8 cellular contexts compared by ENCODE assay signal in genomic region chr11:12281571-12282478, GRCh38.
A peak's percentile ranks its signal among the peaks of the same experiment; 100 is the strongest.
DNase-seq lines count a peak whose midpoint lies in the region; ATAC-seq and TF ChIP-seq lines count a peak whose summit lies in the region.

No MANE protein-coding gene starts in this region.

- peaks cover 2% of the 10 kb centered on the region for H3K36me3 Mint-ChIP-seq in activated T-helper 1 cell treated with anti-CD3 and anti-CD28 coated beads, Interleukin-12 subunit alpha, Interleukin-12 subunit beta, Interleukin-2, Interleukin-4 antibody, amounts not matched to agents 30 ng/mL and 10 ng/mL and 1 ng/mL, durations not matched to agents 14 hours and 24 hours and 36 hours (ENCODE audit: low read depth)

- no peak overlapping the region for H3K27ac ChIP-seq in neutrophil

- peak; percentile 95 for TF ChIP-seq CTCF in neutrophil (IDR thresholded peaks at IDR 0.05)

- intact Hi-C loops in activated T-helper 1 cell treated with anti-CD3 and anti-CD28 coated beads, Interleukin-12 subunit alpha, Interleukin-12 subunit beta, Interleukin-2, Interleukin-4 antibody, amounts not matched to agents 30 ng/mL and 10 ng/mL and 1 ng/mL, durations not matched to agents 14 hours and 24 hours and 36 hours (cut with micrococcal nuclease) = loop anchor here (1.0 to 5.0 kb wide), 5 partner anchors 46 to 493 kb away; no protein-coding TSS in a partner anchor

- H3K36me3 ChIP-seq in neutrophil = no peaks in the 10 kb centered on the region

- H3K27ac Mint-ChIP-seq in activated T-helper 1 cell treated with anti-CD3 and anti-CD28 coated beads, Interleukin-12 subunit alpha, Interleukin-12 subunit beta, Interleukin-2, Interleukin-4 antibody, amounts not matched to agents 30 ng/mL and 10 ng/mL and 1 ng/mL, durations not matched to agents 14 hours and 24 hours and 36 hours = peak overlapping the region; percentile 20

- peak; percentile 91 for DNase-seq in GM03348 (ENCODE audit: low spot score)
- peak in 67 of 76 experiments; percentile 6 to 79 (median 54) for DNase-seq in HUDEP-2 (lab: John Stamatoyannopoulos, UW; ENCODE audit: unreplicated experiment in 76 of 76)
- peak; percentile 66 for DNase-seq in RPMI8226
- DNase-seq in activated T-helper 1 cell treated with anti-CD3 and anti-CD28 coated beads, Interleukin-12 subunit alpha, Interleukin-12 subunit beta, Interleukin-2, Interleukin-4 antibody, amounts not matched to agents 30 ng/mL and 10 ng/mL and 1 ng/mL, durations not matched to agents 14 hours and 24 hours and 36 hours (ENCODE audit: low spot score) = peak; percentile 63
- DNase-seq in fibroblast of the conjunctiva (ENCODE audit: low read depth) = peak; percentile 72
- DNase-seq in stromal cell of bone marrow (ENCODE audit: low read depth) = peak; percentile 65

- H3K4me3 Mint-ChIP-seq in activated T-helper 1 cell treated with anti-CD3 and anti-CD28 coated beads, Interleukin-12 subunit alpha, Interleukin-12 subunit beta, Interleukin-2, Interleukin-4 antibody, amounts not matched to agents 30 ng/mL and 10 ng/mL and 1 ng/mL, durations not matched to agents 14 hours and 24 hours and 36 hours = no peak overlapping the region

- no peaks in the 10 kb centered on the region for H3K27me3 ChIP-seq in neutrophil

- no peaks in the 10 kb centered on the region for H3K9me3 ChIP-seq in neutrophil

- peaks cover 22% of the 10 kb centered on the region for H3K4me1 Mint-ChIP-seq in activated T-helper 1 cell treated with anti-CD3 and anti-CD28 coated beads, Interleukin-12 subunit alpha, Interleukin-12 subunit beta, Interleukin-2, Interleukin-4 antibody, amounts not matched to agents 30 ng/mL and 10 ng/mL and 1 ng/mL, durations not matched to agents 14 hours and 24 hours and 36 hours (ENCODE audit: low read depth)

- peaks cover 25 to 35% of the 10 kb centered on the region in 2 experiments for H3K4me1 ChIP-seq in neutrophil (ENCODE audit: control insufficient read depth in 1 of 2, insufficient read depth in 1 of 2, low read depth in 1 of 2, low read length in 1 of 2)

- H3K27me3 Mint-ChIP-seq in activated T-helper 1 cell treated with anti-CD3 and anti-CD28 coated beads, Interleukin-12 subunit alpha, Interleukin-12 subunit beta, Interleukin-2, Interleukin-4 antibody, amounts not matched to agents 30 ng/mL and 10 ng/mL and 1 ng/mL, durations not matched to agents 14 hours and 24 hours and 36 hours (ENCODE audit: insufficient read depth) = no peaks in the 10 kb centered on the region

- H3K9me3 Mint-ChIP-seq in activated T-helper 1 cell treated with anti-CD3 and anti-CD28 coated beads, Interleukin-12 subunit alpha, Interleukin-12 subunit beta, Interleukin-2, Interleukin-4 antibody, amounts not matched to agents 30 ng/mL and 10 ng/mL and 1 ng/mL, durations not matched to agents 14 hours and 24 hours and 36 hours = no peaks in the 10 kb centered on the region

- H3K4me3 ChIP-seq in neutrophil (ENCODE audit: low read depth in 1 of 2, low read length in 1 of 2) = no peak overlapping the region

- no peak for ATAC-seq in GM19455 (IDR thresholded peaks at IDR 0.05; ENCODE audit: unreplicated experiment)
